ENCODE assay signal across 21 cellular contexts in genomic region chr20:48171071-48171470, GRCh38.
DNase-seq lines count a peak whose midpoint lies in the region; ATAC-seq and TF ChIP-seq lines count a peak whose summit lies in the region.
"Had no signal": no experiment of that assay in that cellular context is flagged by ENCODE, and none has a peak within 500 bp of the region (broad histone marks: within the 10 kb centered on the region; RNA-seq: fewer than 3 reads in every experiment).

No MANE protein-coding gene starts in this region.

- ATAC-seq in RWPE2 (ENCODE audit: low read depth) (no peak), omental fat pad (ENCODE audit: low FRiP score) (peak; percentile 45)
- ATAC-seq: CD8-positive, alpha-beta T cell; GM23338 had no signal

- peaks cover 9% of the 10 kb centered on the region for H3K27me3 Mint-ChIP-seq in endodermal cell (ENCODE audit: insufficient read depth)

- H3K4me1 ChIP-seq in RWPE2 (ENCODE audit: insufficient read depth, poor library complexity, severe bottlenecking), result no peaks in the 10 kb centered on the region
- peaks cover 16% of the 10 kb centered on the region for H3K4me1 ChIP-seq in endodermal cell (ENCODE audit: control insufficient read depth, insufficient read depth, low read length)
- H3K4me1 ChIP-seq: BLaER1, HAP-1 had no signal

- H3K4me1 Mint-ChIP-seq in endodermal cell, result peaks cover 23% of the 10 kb centered on the region
- H3K4me1 Mint-ChIP-seq: B cell; CD4-positive, CD25-positive, alpha-beta regulatory T cell; GM23338 had no signal

- H3K36me3 Mint-ChIP-seq in endodermal cell (ENCODE audit: low read depth), result no peaks in the 10 kb centered on the region
- H3K36me3 Mint-ChIP-seq: CD4-positive, CD25-positive, alpha-beta regulatory T cell; CD8-positive, alpha-beta T cell had no signal

- 89 to 93% methylated on average over 2 to 6 of the region's 6 CpGs for WGBS in endodermal cell (ENCODE audit: insufficient coverage in 1 of 2, insufficient read length in 1 of 2), 2 experiments

- H3K4me3 ChIP-seq in RWPE2 (ENCODE audit: severe bottlenecking) (no peak overlapping the region), endodermal cell (ENCODE audit: low read length) (no peak overlapping the region)
- H3K4me3 ChIP-seq: BLaER1, GM23338, HAP-1 had no signal

- no peak overlapping the region for H3K4me3 Mint-ChIP-seq in endodermal cell
- H3K4me3 Mint-ChIP-seq: B cell; CD4-positive, CD25-positive, alpha-beta regulatory T cell; CD8-positive, alpha-beta T cell; GM23338; HFFc6 had no signal

- no peaks in the 10 kb centered on the region for H3K27me3 ChIP-seq in RWPE2 (ENCODE audit: insufficient read depth, poor library complexity, severe bottlenecking)
- H3K27me3 ChIP-seq in endodermal cell (ENCODE audit: control insufficient read depth, insufficient read depth, low read length, poor library complexity, severe bottlenecking), result no peaks in the 10 kb centered on the region
- H3K27me3 ChIP-seq: BLaER1 had no signal

- H3K36me3 ChIP-seq in RWPE2 (ENCODE audit: low read depth) (no peaks in the 10 kb centered on the region), endodermal cell (ENCODE audit: control insufficient read depth, insufficient read depth, low read length) (no peaks in the 10 kb centered on the region)
- H3K36me3 ChIP-seq: BLaER1, HAP-1 had no signal

- H3K9me3 ChIP-seq in RWPE2 (ENCODE audit: severe bottlenecking), result no peaks in the 10 kb centered on the region
- peaks cover 13% of the 10 kb centered on the region for H3K9me3 ChIP-seq in endodermal cell (ENCODE audit: control insufficient read depth, low read length)
- H3K9me3 ChIP-seq: BLaER1, Caco-2, HAP-1 had no signal

- DNase-seq in NCI-H524 (lab: John Stamatoyannopoulos, UW) (peak; percentile 67 to 73), NCI-H524 treated with DMSO at 0.1 percent for 48 hours (lab: John Stamatoyannopoulos, UW) (no peak), RWPE2 (ENCODE audit: low spot score) (no peak), endodermal cell (peak; percentile 33), omental fat pad (ENCODE audit: low spot score) (no peak), NCI-H2171 (lab: John Stamatoyannopoulos, UW) (no peak), superior temporal gyrus (ENCODE audit: extremely low spot score) (no peak), DMS 273 treated with DMSO at 0.1 percent for 48 hours (lab: John Stamatoyannopoulos, UW) (no peak)
- DNase-seq: Caco-2; CD4-positive, CD25-positive, alpha-beta regulatory T cell; CD8-positive, alpha-beta T cell; DMS53; DMS79 treated with DMSO at 0.1 percent for 48 hours; GF-D8; HFFc6 had no signal

- TF ChIP-seq CTCF in RWPE2 (IDR thresholded peaks at IDR 0.05; ENCODE audit: poor library complexity, severe bottlenecking) (peak; percentile 2), endodermal cell (conservative IDR thresholded peaks at IDR 0.05) (no peak), omental fat pad (IDR thresholded peaks at IDR 0.05) (no peak)

- no peak overlapping the region for H3K27ac Mint-ChIP-seq in endodermal cell
- H3K27ac Mint-ChIP-seq: B cell; CD4-positive, CD25-positive, alpha-beta regulatory T cell; CD8-positive, alpha-beta T cell; GM23338; HFFc6 had no signal

- no peak overlapping the region for H3K27ac ChIP-seq in RWPE2 (ENCODE audit: poor library complexity, severe bottlenecking)
- H3K27ac ChIP-seq in endodermal cell (ENCODE audit: low read depth, low read length), result no peak overlapping the region
- H3K27ac ChIP-seq: 22Rv1, BLaER1, C4-2B had no signal

- H3K9me3 Mint-ChIP-seq in endodermal cell, result peaks cover 8% of the 10 kb centered on the region
- H3K9me3 Mint-ChIP-seq: CD8-positive, alpha-beta T cell; GM23338 had no signal

- no peak overlapping the region for H3K9ac ChIP-seq in endodermal cell (ENCODE audit: extremely low read depth, low read length, poor library complexity, severe bottlenecking)
- H3K9ac ChIP-seq: BLaER1 had no signal

Comparison
In these comparisons a context has a peak if more than half of its experiments do, and no peak if none do; other contexts are left out.
1. DNase-seq: peak in NCI-H524 (2 of 2) and endodermal cell (single experiment); none in NCI-H524 treated with DMSO at 0.1 percent for 48 hours (single experiment), RWPE2 (single experiment), omental fat pad (single experiment), NCI-H2171 (single experiment), superior temporal gyrus (single experiment) and DMS 273 treated with DMSO at 0.1 percent for 48 hours (single experiment).